1 cellular context compared by ENCODE assay signal in the genomic region with DNA sequence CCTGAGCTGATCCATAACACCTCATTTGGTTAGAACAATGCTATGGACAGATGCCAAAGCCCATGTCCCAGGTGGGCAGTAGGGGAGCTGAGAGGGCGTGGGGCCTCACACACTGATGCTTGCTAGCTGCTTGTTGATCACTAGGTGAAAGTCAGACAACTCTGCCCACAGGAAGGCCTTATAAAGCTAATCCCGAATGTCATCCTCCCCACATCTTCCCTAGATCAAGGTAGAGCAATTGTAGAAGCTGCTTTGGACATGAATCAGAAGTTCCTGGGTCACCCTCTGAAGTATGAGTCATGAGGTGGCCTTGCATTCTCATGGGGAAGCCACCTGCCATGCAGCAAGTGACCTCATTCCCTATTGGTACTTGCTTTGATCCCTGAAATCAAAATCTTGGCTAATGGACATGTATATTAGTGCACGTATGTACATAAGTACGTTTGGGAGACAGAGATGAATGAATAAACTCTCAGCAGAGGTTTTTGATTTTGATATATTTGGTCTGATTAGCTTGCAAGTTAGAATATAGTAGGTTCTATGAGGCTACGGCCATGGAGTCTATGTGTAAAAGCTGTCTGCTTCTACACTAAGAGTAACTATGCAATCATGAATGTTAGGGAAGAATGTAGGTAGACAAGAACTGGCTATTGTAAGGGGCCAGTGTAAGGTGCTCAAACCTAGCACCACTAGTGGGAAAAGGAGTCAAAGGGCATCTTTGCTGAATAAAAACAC.
TF ChIP-seq lines count a peak whose summit lies in the region.

No MANE protein-coding gene starts in this region.

TF ChIP-seq in IMR-90, 13 proteins besides CTCF, POLR2A, EP300 and RAD21:
- TF ChIP-seq MXI1 (IDR thresholded peaks at IDR 0.05; ENCODE audit: borderline replicate concordance, low read depth, low read length), result no peak
- peak; percentile 63; the same call in 1 of the 2 replicates for TF ChIP-seq FOS (IDR thresholded peaks at IDR 0.05; ENCODE audit: low read depth, low read length)
